Comparison of ENCODE assay signal across 25 cellular contexts in genomic region chr6:141123084-141123483, GRCh38.
DNase-seq lines count a peak whose midpoint lies in the region; ATAC-seq, FAIRE-seq and TF ChIP-seq lines count a peak whose summit lies in the region.
"Had no signal": no experiment of that assay in that cellular context is flagged by ENCODE, and none has a peak within 500 bp of the region (broad histone marks: within the 10 kb centered on the region; RNA-seq: fewer than 3 reads in every experiment).

No MANE protein-coding gene starts in this region.

- H3K79me2 ChIP-seq in astrocyte (ENCODE audit: insufficient read depth, low read length), result no peaks in the 10 kb centered on the region

- no peak overlapping the region for H3K9ac ChIP-seq in astrocyte (ENCODE audit: low read length)
- H3K9ac ChIP-seq: neural progenitor cell had no signal

- no peak overlapping the region for H3K27ac ChIP-seq in astrocyte (ENCODE audit: low read depth, low read length)
- H3K27ac ChIP-seq: lower lobe of right lung, neural progenitor cell, psoas muscle, RWPE1, SK-N-MC, thoracic aorta, vagina had no signal

- H3K4me1 ChIP-seq in astrocyte (ENCODE audit: insufficient read depth, low read length) (no peaks in the 10 kb centered on the region), Caco-2 (no peaks in the 10 kb centered on the region)
- H3K4me1 ChIP-seq: lower lobe of right lung, neural progenitor cell, psoas muscle, vagina had no signal

- no peak overlapping the region for H2AFZ ChIP-seq in astrocyte (ENCODE audit: low read depth, low read length)
- H2AFZ ChIP-seq: neural progenitor cell had no signal

- TF ChIP-seq CTCF in astrocyte (IDR thresholded peaks at IDR 0.05; ENCODE audit: insufficient read depth, low read depth, low read length), result no peak
- no peak for TF ChIP-seq CTCF in Caco-2 (IDR thresholded peaks at IDR 0.05; ENCODE audit: insufficient read depth in 1 of 2, low read depth in 1 of 2, low read length in 1 of 2, severe bottlenecking in 1 of 2, unreplicated experiment in 1 of 2)

- CTCF ChIA-PET in Caco-2 (lab: Charles Lee), result no interaction called here

- H3K27me3 Mint-ChIP-seq in astrocyte (ENCODE audit: low read depth, unreplicated experiment) (no peaks in the 10 kb centered on the region), Caco-2 (ENCODE audit: insufficient read depth, unreplicated experiment) (no peaks in the 10 kb centered on the region)
- H3K27me3 Mint-ChIP-seq in stimulated activated naive B cell treated with anti-CD40 and anti-IgM and Interleukin-4, amounts not matched to agents 10 μg/mL and 1 μg/mL and 100 μg/mL, for 72 hours, result no peaks in the 10 kb centered on the region

- H3K36me3 ChIP-seq in astrocyte (ENCODE audit: insufficient read depth, low read length) (no peaks in the 10 kb centered on the region), Caco-2 (ENCODE audit: control insufficient read depth, insufficient read depth, low read length) (no peaks in the 10 kb centered on the region)
- H3K36me3 ChIP-seq: lower lobe of right lung, neural progenitor cell, thoracic aorta, vagina had no signal

- FAIRE-seq in astrocyte (lab: Jason Lieb, UNC), result no peak

- peak; percentile 19 for DNase-seq in astrocyte (ENCODE audit: low read depth)
- DNase-seq in stimulated activated naive B cell treated with anti-CD40 and anti-IgM and Interleukin-4, amounts not matched to agents 10 μg/mL and 1 μg/mL and 100 μg/mL, for 72 hours, result no peak
- no peak for DNase-seq in activated CD4-positive, alpha-beta T cell treated with anti-CD3 and anti-CD28 coated beads, Interleukin-2, amount 50 U/mL, for 48 hours
- DNase-seq in Caco-2, result no peak
- DNase-seq: activated CD4-positive, alpha-beta T cell treated with anti-CD3 and anti-CD28 coated beads for 48 hours; anterior cingulate cortex; CD4-positive, alpha-beta memory T cell; DND-41; H9; immature natural killer cell; lower lobe of right lung; NCI-H1092; NCI-H2029; psoas muscle; stimulated activated naive CD4-positive, alpha-beta T cell; T-helper 2 cell had no signal

- H3K4me2 ChIP-seq in astrocyte (ENCODE audit: low read length), result no peak overlapping the region
- H3K4me2 ChIP-seq: neural progenitor cell had no signal

- intact Hi-C loops in Caco-2 (cut with micrococcal nuclease; ENCODE audit: unreplicated experiment), result no loop called here

- H4K20me1 ChIP-seq in astrocyte (ENCODE audit: insufficient read depth, low read length), result no peaks in the 10 kb centered on the region

- H3K4me3 ChIP-seq in astrocyte (ENCODE audit: insufficient read depth, low read depth, low read length), result no peak overlapping the region
- H3K4me3 ChIP-seq in Caco-2 (ENCODE audit: low read depth, low read length), result no peak overlapping the region
- H3K4me3 ChIP-seq: lower lobe of right lung, neural progenitor cell, psoas muscle, SK-N-MC, thoracic aorta, vagina had no signal

- POLR2A ChIA-PET in Caco-2 (lab: Charles Lee), result no interaction called here

- H3K36me3 Mint-ChIP-seq in astrocyte (ENCODE audit: low read depth, unreplicated experiment) (no peaks in the 10 kb centered on the region), Caco-2 (ENCODE audit: insufficient read depth, unreplicated experiment) (no peaks in the 10 kb centered on the region)
- H3K36me3 Mint-ChIP-seq in stimulated activated naive B cell treated with anti-CD40 and anti-IgM and Interleukin-4, amounts not matched to agents 10 μg/mL and 1 μg/mL and 100 μg/mL, for 72 hours, result no peaks in the 10 kb centered on the region
- H3K36me3 Mint-ChIP-seq: activated naive CD4-positive, alpha-beta T cell treated with anti-CD3 and anti-CD28 coated beads, Interleukin-2, amount 50 U/mL, for 24 hours; CD4-positive, alpha-beta memory T cell; immature natural killer cell; neural progenitor cell had no signal

- H3K27ac Mint-ChIP-seq in astrocyte (ENCODE audit: unreplicated experiment) (no peak overlapping the region), Caco-2 (ENCODE audit: unreplicated experiment) (no peak overlapping the region)
- H3K27ac Mint-ChIP-seq in stimulated activated naive B cell treated with anti-CD40 and anti-IgM and Interleukin-4, amounts not matched to agents 10 μg/mL and 1 μg/mL and 100 μg/mL, for 72 hours, result no peak overlapping the region
- H3K27ac Mint-ChIP-seq: activated naive CD4-positive, alpha-beta T cell treated with anti-CD3 and anti-CD28 coated beads, Interleukin-2, amount 50 U/mL, for 24 hours; CD4-positive, alpha-beta memory T cell; H9; immature natural killer cell; neural progenitor cell had no signal

- no TSS peak for BruUV-seq in Caco-2 (replicated peaks; lab: Mats Ljungman, UMichigan)

- H3K9me3 Mint-ChIP-seq in astrocyte (ENCODE audit: unreplicated experiment) (no peaks in the 10 kb centered on the region), Caco-2 (ENCODE audit: unreplicated experiment) (no peaks in the 10 kb centered on the region)
- H3K9me3 Mint-ChIP-seq in stimulated activated naive B cell treated with anti-CD40 and anti-IgM and Interleukin-4, amounts not matched to agents 10 μg/mL and 1 μg/mL and 100 μg/mL, for 72 hours, result peaks cover 0 to 2% of the 10 kb centered on the region in 2 donors
- H3K9me3 Mint-ChIP-seq: activated naive CD4-positive, alpha-beta T cell treated with anti-CD3 and anti-CD28 coated beads, Interleukin-2, amount 50 U/mL, for 24 hours; H9 had no signal

- H3K4me3 Mint-ChIP-seq in astrocyte (ENCODE audit: unreplicated experiment) (no peak overlapping the region), Caco-2 (ENCODE audit: unreplicated experiment) (no peak overlapping the region)
- H3K4me3 Mint-ChIP-seq in stimulated activated naive B cell treated with anti-CD40 and anti-IgM and Interleukin-4, amounts not matched to agents 10 μg/mL and 1 μg/mL and 100 μg/mL, for 72 hours, result no peak overlapping the region
- H3K4me3 Mint-ChIP-seq: activated naive CD4-positive, alpha-beta T cell treated with anti-CD3 and anti-CD28 coated beads, Interleukin-2, amount 50 U/mL, for 24 hours; CD4-positive, alpha-beta memory T cell; H9; immature natural killer cell; neural progenitor cell had no signal

- peak; percentile 38 for ATAC-seq in GM21526 (IDR thresholded peaks at IDR 0.05; ENCODE audit: low FRiP score, unreplicated experiment)
- ATAC-seq in HG03378 (IDR thresholded peaks at IDR 0.05; ENCODE audit: unreplicated experiment), result peak; percentile 43
- ATAC-seq in stimulated activated naive B cell treated with anti-CD40 and anti-IgM and Interleukin-4, amounts not matched to agents 10 μg/mL and 1 μg/mL and 100 μg/mL, for 72 hours (replicated peaks), result peak; percentile 41 to 55
- ATAC-seq in HG02763 (IDR thresholded peaks at IDR 0.05; ENCODE audit: unreplicated experiment), result no peak
- ATAC-seq: lower lobe of right lung, psoas muscle had no signal

- no peaks in the 10 kb centered on the region for H3K9me3 ChIP-seq in astrocyte (ENCODE audit: insufficient read depth, low read depth, low read length)
- no peaks in the 10 kb centered on the region for H3K9me3 ChIP-seq in Caco-2
- H3K9me3 ChIP-seq: lower lobe of right lung, psoas muscle, thoracic aorta, vagina had no signal

- H3K27me3 ChIP-seq in astrocyte (ENCODE audit: insufficient read depth, low read length), result no peaks in the 10 kb centered on the region
- H3K27me3 ChIP-seq in Caco-2 (replicated peaks; ENCODE audit: control insufficient read depth, insufficient read depth, low read length), result no peaks in the 10 kb centered on the region
- H3K27me3 ChIP-seq: neural progenitor cell, vagina had no signal

- H3K4me1 Mint-ChIP-seq in astrocyte (ENCODE audit: low read depth, unreplicated experiment), result no peaks in the 10 kb centered on the region
- peaks cover 4 to 21% of the 10 kb centered on the region in 2 donors for H3K4me1 Mint-ChIP-seq in stimulated activated naive B cell treated with anti-CD40 and anti-IgM and Interleukin-4, amounts not matched to agents 10 μg/mL and 1 μg/mL and 100 μg/mL, for 72 hours
- no peaks in the 10 kb centered on the region for H3K4me1 Mint-ChIP-seq in Caco-2 (ENCODE audit: low read depth, unreplicated experiment)
- H3K4me1 Mint-ChIP-seq: activated naive CD4-positive, alpha-beta T cell treated with anti-CD3 and anti-CD28 coated beads, Interleukin-2, amount 50 U/mL, for 24 hours; H9; immature natural killer cell; neural progenitor cell had no signal
